ENCODE assay signal across 11 cellular contexts in the genomic region with DNA sequence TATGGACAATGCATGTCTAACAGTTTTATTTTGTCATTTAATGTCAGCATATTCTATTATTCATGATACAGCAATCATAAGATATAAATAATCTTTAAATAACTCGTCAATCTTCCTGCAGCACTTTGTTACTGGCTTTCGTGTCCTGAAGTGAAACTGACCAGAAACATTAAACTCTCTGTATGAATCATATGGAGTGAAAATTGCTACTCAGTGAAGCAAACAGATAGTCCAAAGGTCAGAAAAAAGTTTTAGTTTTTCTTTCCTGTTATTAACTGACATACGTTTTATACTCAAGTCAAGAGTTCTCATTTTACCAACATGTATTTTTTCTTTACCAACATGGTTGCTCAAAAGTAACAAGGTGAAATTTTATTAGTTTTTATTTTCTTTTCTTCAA.
DNase-seq lines count a peak whose midpoint lies in the region; ATAC-seq and TF ChIP-seq lines count a peak whose summit lies in the region.
"Had no signal": no experiment of that assay in that cellular context is flagged by ENCODE, and none has a peak within 500 bp of the region (broad histone marks: within the 10 kb centered on the region; RNA-seq: fewer than 3 reads in every experiment).

No MANE protein-coding gene starts in this region.

- H3K4me1 Mint-ChIP-seq in activated T-cell treated with anti-CD3 and anti-CD28 coated beads, Interleukin-2, amount 50 U/mL, for 72 hours (ENCODE audit: low read depth): no peaks in the 10 kb centered on the region
- H3K4me1 Mint-ChIP-seq: activated naive CD4-positive, alpha-beta T cell treated with anti-CD3 and anti-CD28 coated beads, Interleukin-2, amount 50 U/mL, for 24 hours had no signal

- DNase-seq in epithelial cell of proximal tubule (ENCODE audit: low read depth) (peak; percentile 7), NCI-H345 (lab: John Stamatoyannopoulos, UW) (no peak), left lobe of liver (ENCODE audit: low spot score) (no peak), prostate gland (ENCODE audit: low spot score) (no peak)
- no peak for DNase-seq in activated T-cell treated with anti-CD3 and anti-CD28 coated beads, Interleukin-2, amount 50 U/mL, for 72 hours
- DNase-seq: KBM-7 had no signal

- no peak overlapping the region for H3K27ac Mint-ChIP-seq in activated T-cell treated with anti-CD3 and anti-CD28 coated beads, Interleukin-2, amount 50 U/mL, for 72 hours
- H3K27ac Mint-ChIP-seq: activated naive CD4-positive, alpha-beta T cell treated with anti-CD3 and anti-CD28 coated beads, Interleukin-2, amount 50 U/mL, for 24 hours; stimulated activated naive CD8-positive, alpha-beta T cell treated with anti-CD3 and anti-CD28 coated beads, Interleukin-15, Interleukin-2, amounts not matched to agents 100 ng/mL and 50 ng/mL, for 24 hours had no signal

- no peak overlapping the region for H3K27ac ChIP-seq in prostate gland

- no peak for TF ChIP-seq POLR2A in prostate gland (IDR thresholded peaks at IDR 0.05)

- intact Hi-C loops in prostate gland (cut with DNase I): no loop called here

- H3K4me3 ChIP-seq in epithelial cell of proximal tubule (ENCODE audit: low read depth, low read length) (no peak overlapping the region), prostate gland (no peak overlapping the region)

- 86% methylated on average over 3 of the region's 3 CpGs for WGBS in prostate gland

- H3K27me3 Mint-ChIP-seq in activated T-cell treated with anti-CD3 and anti-CD28 coated beads, Interleukin-2, amount 50 U/mL, for 72 hours (ENCODE audit: low read depth): no peaks in the 10 kb centered on the region

- no peaks in the 10 kb centered on the region for H3K36me3 Mint-ChIP-seq in activated T-cell treated with anti-CD3 and anti-CD28 coated beads, Interleukin-2, amount 50 U/mL, for 72 hours (ENCODE audit: insufficient read depth in 2 of 2)
- H3K36me3 Mint-ChIP-seq: activated naive CD4-positive, alpha-beta T cell treated with anti-CD3 and anti-CD28 coated beads, Interleukin-2, amount 50 U/mL, for 24 hours had no signal

- H3K4me1 ChIP-seq in prostate gland (replicated peaks): no peaks in the 10 kb centered on the region

- no peaks in the 10 kb centered on the region for H3K9me3 Mint-ChIP-seq in activated T-cell treated with anti-CD3 and anti-CD28 coated beads, Interleukin-2, amount 50 U/mL, for 72 hours
- H3K9me3 Mint-ChIP-seq: activated naive CD4-positive, alpha-beta T cell treated with anti-CD3 and anti-CD28 coated beads, Interleukin-2, amount 50 U/mL, for 24 hours; stimulated activated naive CD8-positive, alpha-beta T cell treated with anti-CD3 and anti-CD28 coated beads, Interleukin-15, Interleukin-2, amounts not matched to agents 100 ng/mL and 50 ng/mL, for 24 hours had no signal

- ATAC-seq in GM18498 (IDR thresholded peaks at IDR 0.05; ENCODE audit: unreplicated experiment): peak; percentile 92
- peak; percentile 95 for ATAC-seq in GM21528 (IDR thresholded peaks at IDR 0.05; ENCODE audit: low FRiP score, unreplicated experiment)
- peak; percentile 77 for ATAC-seq in HG03280 (IDR thresholded peaks at IDR 0.05; ENCODE audit: unreplicated experiment)
- no peak for ATAC-seq in left lobe of liver
- no peak for ATAC-seq in activated T-cell treated with anti-CD3 and anti-CD28 coated beads, Interleukin-2, amount 50 U/mL, for 72 hours (replicated peaks in 1 of 2)

- H3K4me3 Mint-ChIP-seq in activated T-cell treated with anti-CD3 and anti-CD28 coated beads, Interleukin-2, amount 50 U/mL, for 72 hours: no peak overlapping the region
- H3K4me3 Mint-ChIP-seq: activated naive CD4-positive, alpha-beta T cell treated with anti-CD3 and anti-CD28 coated beads, Interleukin-2, amount 50 U/mL, for 24 hours; stimulated activated naive CD8-positive, alpha-beta T cell treated with anti-CD3 and anti-CD28 coated beads, Interleukin-15, Interleukin-2, amounts not matched to agents 100 ng/mL and 50 ng/mL, for 24 hours had no signal

- no peaks in the 10 kb centered on the region for H3K27me3 ChIP-seq in prostate gland (replicated peaks; ENCODE audit: insufficient read depth)

- H3K36me3 ChIP-seq in prostate gland: no peaks in the 10 kb centered on the region

- no peaks in the 10 kb centered on the region for H3K9me3 ChIP-seq in prostate gland

- TF ChIP-seq CTCF in epithelial cell of proximal tubule (conservative IDR thresholded peaks at IDR 0.05; ENCODE audit: low read depth, low read length): no peak
- TF ChIP-seq CTCF in prostate gland (IDR thresholded peaks at IDR 0.05): no peak

Comparison
In these comparisons a context has a peak if more than half of its experiments do, and no peak if none do; other contexts are left out.
1. ATAC-seq: peak in GM18498 (single experiment), GM21528 (single experiment) and HG03280 (single experiment); none in left lobe of liver (single experiment) and activated T-cell treated with anti-CD3 and anti-CD28 coated beads, Interleukin-2, amount 50 U/mL, for 72 hours (0 of 2).